ENCODE assay signal across 8 cellular contexts in the genomic region with DNA sequence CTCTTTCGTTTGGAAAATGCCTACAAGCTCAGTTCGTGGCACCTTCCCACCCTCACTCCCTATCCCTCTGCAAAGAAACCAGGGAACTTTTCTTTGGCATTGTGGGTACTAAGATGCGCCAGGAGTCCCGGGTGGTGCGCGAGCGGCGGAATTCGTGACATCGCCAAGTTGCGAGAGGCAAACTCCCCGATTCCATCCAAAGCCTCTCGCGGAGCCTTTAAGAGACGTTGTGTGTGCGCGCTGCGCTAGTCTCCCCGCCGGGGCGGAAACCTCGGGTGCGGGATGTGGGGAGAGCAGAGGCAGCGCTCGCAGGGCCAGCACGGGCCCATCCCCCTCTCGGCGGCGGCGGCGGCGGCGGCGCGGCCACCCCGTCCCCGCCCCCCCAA. TPM values are rescaled to one million over a fixed set of nuclear protein-coding genes. Genes with fewer than 3 reads are reported as not detected.
A peak's percentile ranks its signal among the peaks of the same experiment; 100 is the strongest.
DNase-seq lines count a peak whose midpoint lies in the region; ATAC-seq and TF ChIP-seq lines count a peak whose summit lies in the region.

No MANE protein-coding gene starts in this region.

- CTCF ChIA-PET in SK-N-SH (lab: Yijun Ruan, JAX), result interaction anchor here (1.4 to 4.7 kb wide), 2 partner anchors 11 to 255 kb away, joined by 3 to 42 read pairs; no protein-coding TSS in a partner anchor

- H3K27me3 Mint-ChIP-seq in naive thymus-derived CD8-positive, alpha-beta T cell, result peaks cover 45 to 90% (median 70%) of the 10 kb centered on the region in 5 donors

- H3K9me3 Mint-ChIP-seq in naive thymus-derived CD8-positive, alpha-beta T cell, result peaks cover 0 to 33% (median 8%) of the 10 kb centered on the region in 9 donors

- H3K27ac Mint-ChIP-seq in naive thymus-derived CD8-positive, alpha-beta T cell, result no peak overlapping the region

- H2AFZ ChIP-seq in SK-N-SH (ENCODE audit: low read depth), result peak overlapping the region; percentile 86

- no peak for TF ChIP-seq RAD21 in SK-N-SH (IDR thresholded peaks at IDR 0.05; ENCODE audit: low read length)

- TF ChIP-seq EP300 in SK-N-SH (IDR thresholded peaks at IDR 0.05; ENCODE audit: borderline replicate concordance in 1 of 2, low read depth in 1 of 2, low read length in 1 of 2), result no peak

- H3K9ac ChIP-seq in SK-N-SH, result no peak overlapping the region

- peaks cover 38% of the 10 kb centered on the region for H3K27me3 ChIP-seq in SK-N-SH (ENCODE audit: insufficient read depth)

- peaks cover 4% of the 10 kb centered on the region for H3F3A ChIP-seq in SK-N-SH (replicated peaks; ENCODE audit: insufficient read depth)

- POLR2A ChIA-PET in SK-N-SH (lab: Yijun Ruan, JAX), result no interaction called here
- POLR2A ChIA-PET in naive thymus-derived CD8-positive, alpha-beta T cell (lab: Charles Lee), result no interaction called here

- no peaks in the 10 kb centered on the region for H3K9me2 ChIP-seq in SK-N-SH

- H3K4me2 ChIP-seq in SK-N-SH, result peak overlapping the region; percentile 82

- H3K4me3 ChIP-seq in SK-N-SH (ENCODE audit: low read depth in 2 of 2, low read length in 1 of 2), result peak overlapping the region; percentile 63 to 68

- no peaks in the 10 kb centered on the region for H3K36me3 ChIP-seq in SK-N-SH (replicated peaks in 1 of 2; ENCODE audit: control insufficient read depth in 1 of 2, insufficient read depth in 2 of 2, low read length in 1 of 2)

- H3K9me3 ChIP-seq in SK-N-SH, result no peaks in the 10 kb centered on the region

- H3K4me1 Mint-ChIP-seq in naive thymus-derived CD8-positive, alpha-beta T cell, result peaks cover 13 to 44% (median 29%) of the 10 kb centered on the region in 4 donors

- ATAC-seq in activated CD4-positive, CD25-positive, alpha-beta regulatory T cell treated with anti-CD3 and anti-CD28 coated beads, Interleukin-2, amount 50 U/mL, for 24 hours, result peak; percentile 21
- peak; percentile 28 for ATAC-seq in HG02981 (IDR thresholded peaks at IDR 0.05; ENCODE audit: unreplicated experiment)
- ATAC-seq in naive thymus-derived CD8-positive, alpha-beta T cell, result peak in 1 of 2 donors; percentile 33

- H4K20me1 ChIP-seq in SK-N-SH (ENCODE audit: insufficient read depth), result no peaks in the 10 kb centered on the region

- no peak overlapping the region for H3K27ac ChIP-seq in SK-N-SH (ENCODE audit: low read depth in 2 of 2, low read length in 1 of 2)
- H3K27ac ChIP-seq in epithelial cell of prostate, result peak overlapping the region; percentile 94

- peaks cover 0 to 3% of the 10 kb centered on the region in 2 experiments; a peak in 1 of 4 replicates for H3K4me1 ChIP-seq in SK-N-SH (ENCODE audit: control insufficient read depth in 1 of 2, insufficient read depth in 2 of 2, low read depth in 1 of 2, low read length in 1 of 2)

- H3K4me3 Mint-ChIP-seq in naive thymus-derived CD8-positive, alpha-beta T cell, result peak overlapping the region; percentile 59 to 84 (median 70)

- DNase-seq in activated CD4-positive, CD25-positive, alpha-beta regulatory T cell treated with anti-CD3 and anti-CD28 coated beads, Interleukin-2, amount 50 U/mL, for 72 hours, result no peak
- DNase-seq in SK-N-SH, result no peak
- no peak for DNase-seq in epithelial cell of prostate (ENCODE audit: low read depth, low spot score)
- no peak for DNase-seq in naive thymus-derived CD8-positive, alpha-beta T cell
- DNase-seq in GM19238 (ENCODE audit: insufficient read length, low spot score), result no peak
- no peak for DNase-seq in NCI-H2107 treated with DMSO at 0.1 percent for 48 hours (lab: John Stamatoyannopoulos, UW; ENCODE audit: unreplicated experiment)

- no peak for TF ChIP-seq CTCF in SK-N-SH (IDR thresholded peaks at IDR 0.05)

- 2% methylated on average over 9 of the region's 37 CpGs for WGBS in SK-N-SH (ENCODE audit: low lambda C conversion rate)

- peaks cover 0 to 22% (median 12%) of the 10 kb centered on the region in 3 donors for H3K36me3 Mint-ChIP-seq in naive thymus-derived CD8-positive, alpha-beta T cell

- 0 out of 2 replicates have a peak, but pooled peaks cover 6% of the 10 kb centered on the region for H3K79me2 ChIP-seq in SK-N-SH (ENCODE audit: insufficient read depth)

TF ChIP-seq in SK-N-SH, 30 proteins besides CTCF, POLR2A, EP300 and RAD21 (continues in another document):
- TF ChIP-seq, protein P1, sequence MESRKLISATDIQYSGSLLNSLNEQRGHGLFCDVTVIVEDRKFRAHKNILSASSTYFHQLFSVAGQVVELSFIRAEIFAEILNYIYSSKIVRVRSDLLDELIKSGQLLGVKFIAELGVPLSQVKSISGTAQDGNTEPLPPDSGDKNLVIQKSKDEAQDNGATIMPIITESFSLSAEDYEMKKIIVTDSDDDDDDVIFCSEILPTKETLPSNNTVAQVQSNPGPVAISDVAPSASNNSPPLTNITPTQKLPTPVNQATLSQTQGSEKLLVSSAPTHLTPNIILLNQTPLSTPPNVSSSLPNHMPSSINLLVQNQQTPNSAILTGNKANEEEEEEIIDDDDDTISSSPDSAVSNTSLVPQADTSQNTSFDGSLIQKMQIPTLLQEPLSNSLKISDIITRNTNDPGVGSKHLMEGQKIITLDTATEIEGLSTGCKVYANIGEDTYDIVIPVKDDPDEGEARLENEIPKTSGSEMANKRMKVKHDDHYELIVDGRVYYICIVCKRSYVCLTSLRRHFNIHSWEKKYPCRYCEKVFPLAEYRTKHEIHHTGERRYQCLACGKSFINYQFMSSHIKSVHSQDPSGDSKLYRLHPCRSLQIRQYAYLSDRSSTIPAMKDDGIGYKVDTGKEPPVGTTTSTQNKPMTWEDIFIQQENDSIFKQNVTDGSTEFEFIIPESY (IDR thresholded peaks at IDR 0.05; ENCODE audit: borderline replicate concordance, low read depth), result no peak
- TF ChIP-seq NRF1 (IDR thresholded peaks at IDR 0.05; ENCODE audit: low read depth, low read length), result no peak
- TF ChIP-seq, protein P2, sequence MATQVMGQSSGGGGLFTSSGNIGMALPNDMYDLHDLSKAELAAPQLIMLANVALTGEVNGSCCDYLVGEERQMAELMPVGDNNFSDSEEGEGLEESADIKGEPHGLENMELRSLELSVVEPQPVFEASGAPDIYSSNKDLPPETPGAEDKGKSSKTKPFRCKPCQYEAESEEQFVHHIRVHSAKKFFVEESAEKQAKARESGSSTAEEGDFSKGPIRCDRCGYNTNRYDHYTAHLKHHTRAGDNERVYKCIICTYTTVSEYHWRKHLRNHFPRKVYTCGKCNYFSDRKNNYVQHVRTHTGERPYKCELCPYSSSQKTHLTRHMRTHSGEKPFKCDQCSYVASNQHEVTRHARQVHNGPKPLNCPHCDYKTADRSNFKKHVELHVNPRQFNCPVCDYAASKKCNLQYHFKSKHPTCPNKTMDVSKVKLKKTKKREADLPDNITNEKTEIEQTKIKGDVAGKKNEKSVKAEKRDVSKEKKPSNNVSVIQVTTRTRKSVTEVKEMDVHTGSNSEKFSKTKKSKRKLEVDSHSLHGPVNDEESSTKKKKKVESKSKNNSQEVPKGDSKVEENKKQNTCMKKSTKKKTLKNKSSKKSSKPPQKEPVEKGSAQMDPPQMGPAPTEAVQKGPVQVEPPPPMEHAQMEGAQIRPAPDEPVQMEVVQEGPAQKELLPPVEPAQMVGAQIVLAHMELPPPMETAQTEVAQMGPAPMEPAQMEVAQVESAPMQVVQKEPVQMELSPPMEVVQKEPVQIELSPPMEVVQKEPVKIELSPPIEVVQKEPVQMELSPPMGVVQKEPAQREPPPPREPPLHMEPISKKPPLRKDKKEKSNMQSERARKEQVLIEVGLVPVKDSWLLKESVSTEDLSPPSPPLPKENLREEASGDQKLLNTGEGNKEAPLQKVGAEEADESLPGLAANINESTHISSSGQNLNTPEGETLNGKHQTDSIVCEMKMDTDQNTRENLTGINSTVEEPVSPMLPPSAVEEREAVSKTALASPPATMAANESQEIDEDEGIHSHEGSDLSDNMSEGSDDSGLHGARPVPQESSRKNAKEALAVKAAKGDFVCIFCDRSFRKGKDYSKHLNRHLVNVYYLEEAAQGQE (IDR thresholded peaks at IDR 0.05; ENCODE audit: low read depth, low read length), result no peak
- TF ChIP-seq RXRA (IDR thresholded peaks at IDR 0.05; ENCODE audit: borderline replicate concordance, low read depth), result no peak
- no peak for TF ChIP-seq POLR2AphosphoS5 (IDR thresholded peaks at IDR 0.05; ENCODE audit: low read depth, low read length)
- no peak for TF ChIP-seq FOXJ3 (CRISPR knock-in tag; IDR thresholded peaks at IDR 0.05)
- no peak for TF ChIP-seq MXI1 (IDR thresholded peaks at IDR 0.05; ENCODE audit: low read depth, low read length)
- TF ChIP-seq, protein P3, sequence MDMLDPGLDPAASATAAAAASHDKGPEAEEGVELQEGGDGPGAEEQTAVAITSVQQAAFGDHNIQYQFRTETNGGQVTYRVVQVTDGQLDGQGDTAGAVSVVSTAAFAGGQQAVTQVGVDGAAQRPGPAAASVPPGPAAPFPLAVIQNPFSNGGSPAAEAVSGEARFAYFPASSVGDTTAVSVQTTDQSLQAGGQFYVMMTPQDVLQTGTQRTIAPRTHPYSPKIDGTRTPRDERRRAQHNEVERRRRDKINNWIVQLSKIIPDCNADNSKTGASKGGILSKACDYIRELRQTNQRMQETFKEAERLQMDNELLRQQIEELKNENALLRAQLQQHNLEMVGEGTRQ (IDR thresholded peaks at IDR 0.05; ENCODE audit: borderline replicate concordance, low read depth, low read length), result no peak
- TF ChIP-seq NFIC (IDR thresholded peaks at IDR 0.05; ENCODE audit: borderline replicate concordance), result no peak
- TF ChIP-seq TAF1 (IDR thresholded peaks at IDR 0.05; ENCODE audit: borderline replicate concordance, low read depth, low read length), result no peak
- TF ChIP-seq, protein P4, sequence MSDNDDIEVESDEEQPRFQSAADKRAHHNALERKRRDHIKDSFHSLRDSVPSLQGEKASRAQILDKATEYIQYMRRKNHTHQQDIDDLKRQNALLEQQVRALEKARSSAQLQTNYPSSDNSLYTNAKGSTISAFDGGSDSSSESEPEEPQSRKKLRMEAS (IDR thresholded peaks at IDR 0.05; ENCODE audit: low read depth), result no peak
- no peak for TF ChIP-seq FOXM1 (IDR thresholded peaks at IDR 0.05; ENCODE audit: low read depth)
- TF ChIP-seq RFX5 (IDR thresholded peaks at IDR 0.05; ENCODE audit: low read length), result no peak
- TF ChIP-seq FOSL2 (IDR thresholded peaks at IDR 0.05; ENCODE audit: borderline replicate concordance, low read depth), result no peak
- TF ChIP-seq CHD2 (IDR thresholded peaks at IDR 0.05; ENCODE audit: low read length, partially characterized antibody), result no peak

RNA-seq across cellular contexts. Expression of a gene that starts 0.4 kb away (rescaled TPM):
- 2.8 and 3.9 TPM in 2 replicates for polyA plus RNA-seq in SK-N-SH (2012; rRNA removed)
- 2.8 and 3.7 TPM in 2 replicates for polyA plus RNA-seq in SK-N-SH (2012; cell fraction: cytosol; rRNA removed)
- polyA plus RNA-seq in SK-N-SH (2012; cell fraction: nucleus; rRNA removed), result 3.8 and 5.0 TPM in 2 replicates
- not detected for total RNA-seq in naive thymus-derived CD8-positive, alpha-beta T cell
- polyA plus RNA-seq in naive thymus-derived CD8-positive, alpha-beta T cell, result not detected
